8 cellular contexts compared by ENCODE assay signal in the genomic region with DNA sequence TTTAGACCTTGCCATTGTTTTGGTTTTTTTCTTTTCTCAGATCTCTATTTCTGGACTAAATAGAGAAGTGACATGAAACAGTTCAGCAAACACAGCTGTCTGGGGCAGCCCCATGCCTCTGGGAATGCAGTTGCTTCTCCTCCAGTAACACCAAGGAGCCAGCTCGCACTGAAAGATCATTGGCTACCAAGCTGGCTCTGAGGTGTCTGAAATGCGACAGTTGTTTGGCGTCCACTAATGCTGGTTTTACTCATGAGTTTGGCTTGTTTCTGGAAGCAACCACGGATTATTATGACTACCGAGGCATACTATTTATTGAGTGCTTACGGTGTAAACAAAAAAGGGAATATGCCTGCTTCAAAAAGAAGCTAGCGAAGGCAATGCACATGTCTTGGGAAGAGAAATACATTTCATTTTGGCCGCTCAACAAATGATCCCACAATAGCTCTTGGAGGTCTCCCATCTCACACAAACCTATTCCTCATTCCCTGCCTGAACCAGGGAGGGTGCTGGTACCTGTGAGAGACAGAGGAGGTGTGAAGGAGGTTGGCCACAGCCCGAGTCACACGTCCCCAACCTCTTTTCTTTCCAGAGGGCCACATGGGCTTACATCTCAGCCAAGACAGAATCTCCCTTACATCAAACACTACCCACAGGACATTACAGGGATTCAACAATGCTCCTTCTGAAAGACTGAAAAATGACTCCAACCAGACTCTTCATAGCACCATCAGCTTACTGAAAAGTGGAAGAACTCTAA. TPM values are rescaled to one million over a fixed set of nuclear protein-coding genes. Genes with fewer than 3 reads are reported as not detected.
DNase-seq lines count a peak whose midpoint lies in the region; ATAC-seq and TF ChIP-seq lines count a peak whose summit lies in the region.

No MANE protein-coding gene starts in this region.

- no peak overlapping the region for H3K4me3 ChIP-seq in fibroblast of lung (replicated peaks in 1 of 4; ENCODE audit: control extremely low read depth in 1 of 4, insufficient read depth in 1 of 4, low read depth in 3 of 4, low read length in 4 of 4)
- no peak overlapping the region for H3K4me3 ChIP-seq in effector memory CD4-positive, alpha-beta T cell (ENCODE audit: insufficient read depth, low read depth, low read length, poor library complexity, severe bottlenecking)

- H2AFZ ChIP-seq in fibroblast of lung (ENCODE audit: low read length), result no peak overlapping the region

- peak; percentile 96 for ATAC-seq in GM19395 (IDR thresholded peaks at IDR 0.05; ENCODE audit: unreplicated experiment)
- ATAC-seq in HG03139 (IDR thresholded peaks at IDR 0.05; ENCODE audit: unreplicated experiment), result peak; percentile 93

- H3K9ac ChIP-seq in fibroblast of lung (ENCODE audit: insufficient read depth, low read length), result no peak overlapping the region

- H3K4me1 ChIP-seq in fibroblast of lung (ENCODE audit: control insufficient read depth, extremely low read depth, insufficient read depth, low read length), result peaks cover 12% of the 10 kb centered on the region
- H3K4me1 ChIP-seq in effector memory CD4-positive, alpha-beta T cell (ENCODE audit: control insufficient read depth, insufficient read depth, low read length, poor library complexity, severe bottlenecking), result no peaks in the 10 kb centered on the region

- no peaks in the 10 kb centered on the region for H3K9me3 ChIP-seq in fibroblast of lung (ENCODE audit: control insufficient read depth, insufficient read depth, low read depth, low read length)
- H3K9me3 ChIP-seq in effector memory CD4-positive, alpha-beta T cell (ENCODE audit: control insufficient read depth, low read length), result no peaks in the 10 kb centered on the region

- H3K27me3 ChIP-seq in fibroblast of lung (ENCODE audit: control insufficient read depth, insufficient read depth, low read length), result no peaks in the 10 kb centered on the region
- no peaks in the 10 kb centered on the region for H3K27me3 ChIP-seq in effector memory CD4-positive, alpha-beta T cell (replicated peaks; ENCODE audit: control insufficient read depth, insufficient read depth, low read length, poor library complexity, severe bottlenecking)

- DNase-seq in AG09319 (ENCODE audit: extremely low read depth, low read depth) (peak; percentile 18), fibroblast of lung (ENCODE audit: low read depth in 2 of 2) (peak; percentile 67 to 95), NCI-H2227 (lab: John Stamatoyannopoulos, UW; ENCODE audit: unreplicated experiment) (no peak), COR-L47 (lab: John Stamatoyannopoulos, UW) (no peak), NK-92 (lab: John Stamatoyannopoulos, UW; ENCODE audit: unreplicated experiment) (no peak)
- no peak for DNase-seq in effector memory CD4-positive, alpha-beta T cell

- no peaks in the 10 kb centered on the region for H4K20me1 ChIP-seq in fibroblast of lung (ENCODE audit: control insufficient read depth, extremely low read depth, insufficient read depth, low read length)

- H3K79me2 ChIP-seq in fibroblast of lung (ENCODE audit: control insufficient read depth, insufficient read depth, low read length), result no peaks in the 10 kb centered on the region

- H3K27ac ChIP-seq in fibroblast of lung (ENCODE audit: insufficient read depth, low read length), result peak overlapping the region; percentile 15
- no peak overlapping the region for H3K27ac ChIP-seq in effector memory CD4-positive, alpha-beta T cell (ENCODE audit: insufficient read depth, low read length, poor library complexity, severe bottlenecking)

- TF ChIP-seq CTCF in AG09319 (IDR thresholded peaks at IDR 0.05; ENCODE audit: low read depth, low read length) (no peak), fibroblast of lung (conservative IDR thresholded peaks at IDR 0.05 in 1 of 2, IDR thresholded peaks at IDR 0.05 in 1 of 2; ENCODE audit: low read depth in 1 of 2, low read length in 2 of 2) (no peak)

- no peak overlapping the region for H3K4me2 ChIP-seq in fibroblast of lung (ENCODE audit: extremely low read depth, insufficient read depth, low read length)

- no peaks in the 10 kb centered on the region for H3K36me3 ChIP-seq in fibroblast of lung (ENCODE audit: control insufficient read depth, insufficient read depth, low read length)
- H3K36me3 ChIP-seq in effector memory CD4-positive, alpha-beta T cell (ENCODE audit: control insufficient read depth, insufficient read depth, low read length), result no peaks in the 10 kb centered on the region

RNA-seq across cellular contexts. Expression of gene NEB, which starts 37.5 kb away (rescaled TPM):
- 0.17 and 0.26 TPM in 2 replicates for total RNA-seq in fibroblast of lung
- 0.06 and 0.26 TPM in 2 replicates for polyA plus RNA-seq in fibroblast of lung
- 0.13 TPM in 1 of 2 replicates, not detected in the other for polyA plus RNA-seq in fibroblast of lung (2012)
- not detected in 2 replicates for polyA minus RNA-seq in fibroblast of lung (ENCODE audit: low replicate concordance)

RNA-seq across cellular contexts. Expression of gene ARL5A, which starts 56.4 kb away (rescaled TPM):
- 32.9 and 40.3 TPM in 2 replicates for total RNA-seq in fibroblast of lung
- 25.1 and 29.8 TPM in 2 replicates for polyA plus RNA-seq in fibroblast of lung
- 21.7 and 22.2 TPM in 2 replicates for polyA plus RNA-seq in fibroblast of lung (2012)
- 3.7 and 5.3 TPM in 2 replicates for polyA minus RNA-seq in fibroblast of lung (ENCODE audit: low replicate concordance)

Comparison
In these comparisons a context has a peak if more than half of its experiments do, and no peak if none do; other contexts are left out.
1. DNase-seq: peak in AG09319 (single experiment) and fibroblast of lung (2 of 2); none in NCI-H2227 (single experiment), COR-L47 (single experiment), NK-92 (single experiment) and effector memory CD4-positive, alpha-beta T cell (0 of 3).